ENCODE assay signal across 7 cellular contexts in genomic region chr14:23056257-23056955, GRCh38. TPM values are rescaled to one million over a fixed set of nuclear protein-coding genes. Genes with fewer than 3 reads are reported as not detected.
DNase-seq lines count a peak whose midpoint lies in the region; ATAC-seq and TF ChIP-seq lines count a peak whose summit lies in the region.

No MANE protein-coding gene starts in this region.

- H3K9me3 Mint-ChIP-seq in stimulated activated effector memory CD8-positive, alpha-beta T cell treated with anti-CD3 and anti-CD28 coated beads, Interleukin-12 subunit alpha, Interleukin-12 subunit beta, amount 100 ng/mL, for 72 hours, result no peaks in the 10 kb centered on the region

- ATAC-seq in GM18909 (IDR thresholded peaks at IDR 0.05; ENCODE audit: poor library complexity, unreplicated experiment) (peak; percentile 57), HG03432 (IDR thresholded peaks at IDR 0.05; ENCODE audit: unreplicated experiment) (peak; percentile 60), mucosa of descending colon (peak; percentile 66)
- ATAC-seq in stimulated activated effector memory CD8-positive, alpha-beta T cell treated with anti-CD3 and anti-CD28 coated beads, Interleukin-12 subunit alpha, Interleukin-12 subunit beta, amount 100 ng/mL, for 72 hours, result peak; percentile 76

- no peak overlapping the region for H3K4me3 ChIP-seq in mucosa of descending colon

- TF ChIP-seq CTCF in mucosa of descending colon (IDR thresholded peaks at IDR 0.05), result peak; percentile 77

- peak overlapping the region; percentile 60 for H3K27ac Mint-ChIP-seq in stimulated activated effector memory CD8-positive, alpha-beta T cell treated with anti-CD3 and anti-CD28 coated beads, Interleukin-12 subunit alpha, Interleukin-12 subunit beta, amount 100 ng/mL, for 72 hours

- peaks cover 12% of the 10 kb centered on the region for H3K4me1 ChIP-seq in mucosa of descending colon (ENCODE audit: low read depth)

- intact Hi-C loops in mucosa of descending colon (cut with DNase I, micrococcal nuclease), result loop anchor here in 1 of 2 donors (5.0 kb wide), 1 partner anchor 69 kb away; no protein-coding TSS in a partner anchor

- peaks cover 27% of the 10 kb centered on the region for H3K4me1 Mint-ChIP-seq in stimulated activated effector memory CD8-positive, alpha-beta T cell treated with anti-CD3 and anti-CD28 coated beads, Interleukin-12 subunit alpha, Interleukin-12 subunit beta, amount 100 ng/mL, for 72 hours

- H3K36me3 ChIP-seq in mucosa of descending colon (ENCODE audit: low read depth), result peaks cover 9% of the 10 kb centered on the region

- no peaks in the 10 kb centered on the region for H3K9me3 ChIP-seq in mucosa of descending colon

- H3K36me3 Mint-ChIP-seq in stimulated activated effector memory CD8-positive, alpha-beta T cell treated with anti-CD3 and anti-CD28 coated beads, Interleukin-12 subunit alpha, Interleukin-12 subunit beta, amount 100 ng/mL, for 72 hours, result peaks cover 37% of the 10 kb centered on the region

- peak; percentile 47 to 49 for DNase-seq in activated CD4-positive, alpha-beta T cell treated with anti-CD3 and anti-CD28 coated beads for 24 hours (ENCODE audit: low read depth in 2 of 2)
- DNase-seq in effector CD4-positive, alpha-beta T cell, result peak; percentile 64
- DNase-seq in mucosa of descending colon (peak in 2 of 3 donors; percentile 75 to 79), DMS 273 (lab: John Stamatoyannopoulos, UW; ENCODE audit: unreplicated experiment) (no peak)
- peak; percentile 55 to 77 for DNase-seq in stimulated activated effector memory CD8-positive, alpha-beta T cell treated with anti-CD3 and anti-CD28 coated beads, Interleukin-12 subunit alpha, Interleukin-12 subunit beta, amount 100 ng/mL, for 72 hours (ENCODE audit: low spot score in 2 of 2)

- peak overlapping the region; percentile 76 for H3K4me3 Mint-ChIP-seq in stimulated activated effector memory CD8-positive, alpha-beta T cell treated with anti-CD3 and anti-CD28 coated beads, Interleukin-12 subunit alpha, Interleukin-12 subunit beta, amount 100 ng/mL, for 72 hours

RNA-seq across cellular contexts. Expression of gene CDH24, which starts 0.9 kb away (rescaled TPM):
- 1 to 10 TPM; 2.7 to 4.8 (median 4.4) TPM for total RNA-seq in mucosa of descending colon

RNA-seq across cellular contexts. Expression of gene PSMB11, which starts 14.4 kb away (rescaled TPM):
- total RNA-seq in mucosa of descending colon, result not detected

RNA-seq across cellular contexts. Expression of gene PSMB5, which starts 21.7 kb away (rescaled TPM):
- 10 to 100 TPM; 54.4 to 94.3 (median 92.5) TPM for total RNA-seq in mucosa of descending colon

RNA-seq across cellular contexts. Expression of gene ACIN1, which starts 38.5 kb away (rescaled TPM):
- 100 to 1,000 TPM; 143 to 172 (median 170) TPM for total RNA-seq in mucosa of descending colon

RNA-seq across cellular contexts. Expression of gene C14orf119, which starts 38.9 kb away (rescaled TPM):
- 10 to 100 TPM; 46.6 to 48.3 (median 48.0) TPM for total RNA-seq in mucosa of descending colon
